ENCODE assay signal across 25 cellular contexts in the genomic region with DNA sequence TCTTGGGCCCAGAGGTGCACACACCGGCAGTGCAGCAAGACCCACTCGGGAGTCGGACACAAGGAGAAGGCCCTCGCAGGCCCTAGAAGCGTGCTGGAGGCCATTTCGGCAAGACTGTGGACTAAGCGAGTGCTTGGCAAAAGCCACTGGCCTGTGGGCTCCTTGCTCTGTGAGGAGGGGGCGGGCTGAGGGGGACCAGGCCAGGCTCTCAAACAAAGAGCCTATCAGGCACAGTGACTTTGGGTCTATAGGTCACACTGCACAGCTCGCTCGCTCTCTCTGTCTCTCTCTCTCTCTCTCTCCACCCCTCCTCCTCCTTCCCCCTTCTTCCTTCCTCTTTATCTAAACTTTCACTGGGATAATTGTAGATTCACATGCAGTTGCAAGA. TPM values are rescaled to one million over a fixed set of nuclear protein-coding genes. Genes with fewer than 3 reads are reported as not detected.
DNase-seq lines count a peak whose midpoint lies in the region; ATAC-seq and TF ChIP-seq lines count a peak whose summit lies in the region.
"Had no signal": no experiment of that assay in that cellular context is flagged by ENCODE, and none has a peak within 500 bp of the region (broad histone marks: within the 10 kb centered on the region; RNA-seq: fewer than 3 reads in every experiment).

No MANE protein-coding gene starts in this region.

- no peaks in the 10 kb centered on the region for H3K36me3 ChIP-seq in right atrium auricular region
- no peaks in the 10 kb centered on the region for H3K36me3 ChIP-seq in lower lobe of right lung

- H3K27me3 ChIP-seq in right atrium auricular region (no peaks in the 10 kb centered on the region), lower lobe of right lung (ENCODE audit: low read depth) (no peaks in the 10 kb centered on the region)

- TF ChIP-seq CTCF in right atrium auricular region (IDR thresholded peaks at IDR 0.05) (no peak), lower lobe of right lung (IDR thresholded peaks at IDR 0.05) (no peak)

- no peaks in the 10 kb centered on the region for H3K4me1 ChIP-seq in right atrium auricular region
- peaks cover 3% of the 10 kb centered on the region for H3K4me1 ChIP-seq in lower lobe of right lung
- H3K4me1 ChIP-seq: A549, psoas muscle had no signal

- intact Hi-C loops in Right ventricle myocardium superior (cut with DNase I) (no loop called here), lower lobe of right lung (cut with DNase I) (no loop called here)

- DNase-seq in Right ventricle myocardium superior = no peak
- DNase-seq in right atrium auricular region (ENCODE audit: low spot score) = no peak
- peak; percentile 49 for DNase-seq in UCSD-AML1 (lab: John Stamatoyannopoulos, UW; ENCODE audit: unreplicated experiment)
- no peak for DNase-seq in lower lobe of right lung
- DNase-seq in glomerular visceral epithelial cell (ENCODE audit: extremely low spot score) = no peak
- no peak for DNase-seq in NCI-H2107 (lab: John Stamatoyannopoulos, UW)
- no peak for DNase-seq in cerebellum (ENCODE audit: low spot score)
- DNase-seq: activated CD4-positive, alpha-beta T cell treated with anti-CD3 and anti-CD28 coated beads for 4 hours; activated CD8-positive, alpha-beta memory T cell treated with anti-CD3 and anti-CD28 coated beads, Interleukin-2, amount 50 U/mL, for 48 hours; activated gamma-delta T cell treated with Interleukin-2 at 50 U/mL for 16 hours; CD4-positive, alpha-beta memory T cell; central memory CD4-positive, alpha-beta T cell; effector memory CD8-positive, alpha-beta T cell; glutamatergic neuron; GM23248; immature natural killer cell; mammary epithelial cell; naive B cell; NCI-H187 treated with DMSO at 0.1 percent for 48 hours; NCI-H446; psoas muscle; SHP77 treated with DMSO at 0.1 percent for 48 hours; stimulated activated CD4-positive, alpha-beta T cell treated with anti-CD3 and anti-CD28 coated beads, Interleukin-12 subunit alpha, Interleukin-12 subunit beta, amount 100 ng/mL, for 4 hours had no signal

- ATAC-seq in Right ventricle myocardium superior (ENCODE audit: poor library complexity) (peak; percentile 61), lower lobe of right lung (peak; percentile 81 to 83), HG03565 (IDR thresholded peaks at IDR 0.05; ENCODE audit: unreplicated experiment) (no peak)
- ATAC-seq: A549; effector memory CD8-positive, alpha-beta T cell; psoas muscle had no signal

- no peak overlapping the region for H3K27ac ChIP-seq in right atrium auricular region
- peak overlapping the region; percentile 42 for H3K27ac ChIP-seq in lower lobe of right lung
- H3K27ac ChIP-seq: A549, GM23248, psoas muscle had no signal

- no peaks in the 10 kb centered on the region for H3K9me3 ChIP-seq in right atrium auricular region
- H3K9me3 ChIP-seq in lower lobe of right lung = no peaks in the 10 kb centered on the region
- H3K9me3 ChIP-seq: A549, psoas muscle had no signal

- H3K4me3 ChIP-seq in right atrium auricular region = no peak overlapping the region
- no peak overlapping the region for H3K4me3 ChIP-seq in lower lobe of right lung
- H3K4me3 ChIP-seq: A549, GM23248, psoas muscle had no signal

RNA-seq across cellular contexts. Expression of a gene that starts 23.6 kb away (rescaled TPM):
- 16.1 TPM for total RNA-seq in Right ventricle myocardium superior
- total RNA-seq in right atrium auricular region = 10 to 100 TPM; 12.9 to 16.8 TPM
- 51.9 TPM for total RNA-seq in lower lobe of right lung
- total RNA-seq in cerebellum = 15.2 TPM
